ENCODE assay signal across 1 cellular context in genomic region chr17:67717624-67718324, GRCh38.
TF ChIP-seq lines count a peak whose summit lies in the region.

NOL11 (plus strand) TSS chr17:67717936; CDS start chr17:67717948, 12 bp downstream.

TF ChIP-seq in GM23338, 12 proteins besides CTCF, POLR2A, EP300 and RAD21 (continued from another document):
- TF ChIP-seq REST (IDR thresholded peaks at IDR 0.05; ENCODE audit: unreplicated experiment) (no peak), POLR2AphosphoS5 (IDR thresholded peaks at IDR 0.05; ENCODE audit: low read depth) (peak; percentile 92), EZH2 (IDR thresholded peaks at IDR 0.05; ENCODE audit: low read depth, unreplicated experiment) (no peak), ZNF462 (CRISPR knock-in tag; IDR thresholded peaks at IDR 0.05) (no peak), CREB1 (CRISPR knock-in tag; IDR thresholded peaks at IDR 0.05; ENCODE audit: low read depth) (peak; percentile 73), ZNF114 (CRISPR knock-in tag; IDR thresholded peaks at IDR 0.05) (no peak), EZH2phosphoT487 (IDR thresholded peaks at IDR 0.05; ENCODE audit: unreplicated experiment) (no peak)
